Comparison of ENCODE assay signal across 1 cellular context in genomic region chr1:33014464-33015170, GRCh38.
TF ChIP-seq lines count a peak whose summit lies in the region.

No MANE protein-coding gene starts in this region.

TF ChIP-seq in HCT116, 20 proteins besides CTCF, POLR2A, EP300 and RAD21 (continued from another document):
- TF ChIP-seq SIN3A (IDR thresholded peaks at IDR 0.05; ENCODE audit: low read depth), result no peak
- TF ChIP-seq ATF3 (IDR thresholded peaks at IDR 0.05), result no peak
- no peak for TF ChIP-seq ZFX (IDR thresholded peaks at IDR 0.05)
- no peak for TF ChIP-seq YY1 (IDR thresholded peaks at IDR 0.05; ENCODE audit: extremely low read depth, insufficient replicate concordance, low read depth, low read length)
- TF ChIP-seq EGR1 (IDR thresholded peaks at IDR 0.05; ENCODE audit: low read depth), result no peak
- no peak for TF ChIP-seq FOSL1 (IDR thresholded peaks at IDR 0.05; ENCODE audit: low read depth)
- no peak for TF ChIP-seq SRF (IDR thresholded peaks at IDR 0.05; ENCODE audit: low read depth)
- no peak for TF ChIP-seq JUND (IDR thresholded peaks at IDR 0.05)
- TF ChIP-seq, protein P1, sequence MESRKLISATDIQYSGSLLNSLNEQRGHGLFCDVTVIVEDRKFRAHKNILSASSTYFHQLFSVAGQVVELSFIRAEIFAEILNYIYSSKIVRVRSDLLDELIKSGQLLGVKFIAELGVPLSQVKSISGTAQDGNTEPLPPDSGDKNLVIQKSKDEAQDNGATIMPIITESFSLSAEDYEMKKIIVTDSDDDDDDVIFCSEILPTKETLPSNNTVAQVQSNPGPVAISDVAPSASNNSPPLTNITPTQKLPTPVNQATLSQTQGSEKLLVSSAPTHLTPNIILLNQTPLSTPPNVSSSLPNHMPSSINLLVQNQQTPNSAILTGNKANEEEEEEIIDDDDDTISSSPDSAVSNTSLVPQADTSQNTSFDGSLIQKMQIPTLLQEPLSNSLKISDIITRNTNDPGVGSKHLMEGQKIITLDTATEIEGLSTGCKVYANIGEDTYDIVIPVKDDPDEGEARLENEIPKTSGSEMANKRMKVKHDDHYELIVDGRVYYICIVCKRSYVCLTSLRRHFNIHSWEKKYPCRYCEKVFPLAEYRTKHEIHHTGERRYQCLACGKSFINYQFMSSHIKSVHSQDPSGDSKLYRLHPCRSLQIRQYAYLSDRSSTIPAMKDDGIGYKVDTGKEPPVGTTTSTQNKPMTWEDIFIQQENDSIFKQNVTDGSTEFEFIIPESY (IDR thresholded peaks at IDR 0.05; ENCODE audit: extremely low read depth, insufficient replicate concordance, low read length), result no peak
